ENCODE assay signal across 19 cellular contexts in the genomic region with DNA sequence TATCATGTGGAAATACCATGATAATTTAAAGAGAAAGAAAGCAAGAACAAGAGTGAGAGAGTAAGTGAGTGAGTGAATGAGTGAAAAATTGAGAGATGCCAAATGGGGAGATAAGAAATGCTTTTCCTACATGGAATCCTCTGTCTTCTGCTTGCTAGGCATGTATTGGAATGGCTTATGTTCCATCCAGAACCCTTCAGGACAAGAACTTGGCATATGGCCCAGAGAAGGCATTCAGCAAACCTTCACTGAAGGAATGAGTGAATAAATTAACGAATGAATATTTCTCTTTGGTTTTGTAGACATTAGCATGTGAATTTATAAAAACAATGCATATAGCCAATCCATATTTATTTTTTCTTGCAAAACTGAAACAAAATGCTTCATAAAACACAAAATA.
"Had no signal": no experiment of that assay in that cellular context is flagged by ENCODE, and none has a peak within 500 bp of the region (broad histone marks: within the 10 kb centered on the region; RNA-seq: fewer than 3 reads in every experiment).

No MANE protein-coding gene starts in this region.

- DNase-seq: activated B cell treated with CpG ODN at 0.5 μM for 24 hours; activated CD4-positive, alpha-beta T cell treated with anti-CD3 and anti-CD28 coated beads, Interleukin-2, amount 50 U/mL, for 1 hour; activated CD8-positive, alpha-beta memory T cell treated with anti-CD3 and anti-CD28 coated beads, Interleukin-2, amount 10 ng/mL, durations not matched to agents 7 days and 5 days; activated CD8-positive, alpha-beta T cell treated with anti-CD3 and anti-CD28 coated beads, Interleukin-2, amount 10 ng/mL, durations not matched to agents 7 days and 5 days; activated naive CD8-positive, alpha-beta T cell treated with anti-CD3 and anti-CD28 coated beads, Interleukin-2, amount 50 U/mL, for 24 hours; activated T-cell treated with anti-CD3 and anti-CD28 coated beads, Interleukin-2, amount 50 U/mL, for 48 hours; body of pancreas; cortex of kidney; effector memory CD8-positive, alpha-beta T cell; erythroblast; islet precursor cell; natural killer cell; occipital lobe; posterior cingulate gyrus; right lobe of liver; stimulated activated CD4-positive, alpha-beta T cell treated with anti-CD3 and anti-CD28 coated beads, Interleukin-2, amount 100 ng/mL, for 48 hours; stimulated activated naive CD4-positive, alpha-beta T cell treated with Interleukin-2 at 50 U/mL for 16 hours; T-helper 1 cell had no signal

- ATAC-seq: activated CD8-positive, alpha-beta memory T cell treated with anti-CD3 and anti-CD28 coated beads, Interleukin-2, amount 10 ng/mL, durations not matched to agents 7 days and 5 days; activated CD8-positive, alpha-beta T cell treated with anti-CD3 and anti-CD28 coated beads, Interleukin-2, amount 10 ng/mL, durations not matched to agents 7 days and 5 days; activated naive CD8-positive, alpha-beta T cell treated with anti-CD3 and anti-CD28 coated beads, Interleukin-2, amount 50 U/mL, for 24 hours; body of pancreas; effector memory CD8-positive, alpha-beta T cell; gastroesophageal sphincter; natural killer cell; right lobe of liver had no signal
